Comparison of ENCODE assay signal across 8 cellular contexts in the genomic region with DNA sequence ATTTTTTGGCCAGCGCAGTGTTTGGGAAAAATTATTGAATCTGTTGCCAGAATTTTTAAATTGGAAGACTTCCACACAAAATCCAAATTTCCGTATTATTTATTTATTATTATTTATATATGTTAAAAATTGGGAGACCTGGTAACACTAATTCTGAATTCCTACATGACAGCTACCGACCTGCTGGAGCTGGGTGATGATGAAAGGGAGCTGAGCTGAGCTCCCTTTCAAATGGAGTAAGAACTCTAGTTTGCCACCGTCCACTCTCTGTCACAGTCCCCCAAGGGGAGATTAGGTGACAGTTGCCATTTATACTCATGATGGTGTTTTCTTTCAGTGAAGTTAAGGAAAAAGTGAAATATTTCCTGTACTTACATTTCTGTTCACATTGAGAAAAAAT. TPM values are rescaled to one million over a fixed set of nuclear protein-coding genes. Genes with fewer than 3 reads are reported as not detected.
A peak's percentile ranks its signal among the peaks of the same experiment; 100 is the strongest.
DNase-seq lines count a peak whose midpoint lies in the region; ATAC-seq and FAIRE-seq lines count a peak whose summit lies in the region.

No MANE protein-coding gene starts in this region.

- H3K4me1 ChIP-seq in GM23248 (ENCODE audit: insufficient read depth) (peaks cover 13% of the 10 kb centered on the region), SJCRH30 (peaks cover 5% of the 10 kb centered on the region; the same call in 1 of the 2 replicates), skeletal muscle tissue (ENCODE audit: control insufficient read depth in 3 of 3, insufficient read depth in 3 of 3, low read length in 3 of 3) (peaks cover 7 to 35% (median 26%) of the 10 kb centered on the region in 3 donors)

- H3K27ac ChIP-seq in GM23248 (no peak overlapping the region), SJCRH30 (no peak overlapping the region), skeletal muscle tissue (ENCODE audit: low read depth, low read length) (no peak overlapping the region)

- 4% methylated on average over 4 of the region's 4 CpGs for WGBS in GM23248 (ENCODE audit: low coverage in 1 of 2, low lambda C conversion rate in 2 of 2, missing lambda C conversion rate in 2 of 2), 2 experiments

- no peaks in the 10 kb centered on the region for H3K9me3 ChIP-seq in GM23248 (ENCODE audit: low read depth)
- H3K9me3 ChIP-seq in SJCRH30 (replicated peaks) = peaks cover 5% of the 10 kb centered on the region; the same call in 1 of the 2 replicates
- no peaks in the 10 kb centered on the region for H3K9me3 ChIP-seq in skeletal muscle tissue (ENCODE audit: control insufficient read depth in 3 of 3, low read length in 3 of 3)

- peak overlapping the region; percentile 92 for H3K9ac ChIP-seq in GM23248
- peak overlapping the region in 2 of 3 donors; percentile 86 to 87 for H3K9ac ChIP-seq in skeletal muscle tissue (ENCODE audit: low read depth in 1 of 3, low read length in 3 of 3)

- no peaks in the 10 kb centered on the region for H3K27me3 ChIP-seq in GM23248 (replicated peaks; ENCODE audit: insufficient read depth)
- H3K27me3 ChIP-seq in SJCRH30 = no peaks in the 10 kb centered on the region
- H3K27me3 ChIP-seq in skeletal muscle tissue (ENCODE audit: control insufficient read depth in 3 of 3, insufficient read depth in 3 of 3, low read length in 3 of 3) = no peaks in the 10 kb centered on the region

- H3K4me3 ChIP-seq in GM23248 = peak overlapping the region; percentile 99
- peak overlapping the region; percentile 93 for H3K4me3 ChIP-seq in SJCRH30
- H3K4me3 ChIP-seq in skeletal muscle tissue (ENCODE audit: low read length in 3 of 3) = peak overlapping the region; percentile 80 to 89 (median 86)

- no peak for FAIRE-seq in frontal cortex (lab: Jason Lieb, UNC)

- H3K9me2 ChIP-seq in GM23248 (ENCODE audit: insufficient read depth) = no peaks in the 10 kb centered on the region

- H3K4me2 ChIP-seq in GM23248 (ENCODE audit: unreplicated experiment) = peak overlapping the region; percentile 89

- in situ Hi-C loops in GM23248 (cut with MboI) = no loop called here

- no peak for ATAC-seq in GM18861 (IDR thresholded peaks at IDR 0.05; ENCODE audit: unreplicated experiment)

- DNase-seq in GM23248 = peak; percentile 36
- no peak for DNase-seq in SJCRH30
- DNase-seq in frontal cortex (ENCODE audit: low spot score in 2 of 2) = peak; percentile 34 to 47
- no peak for DNase-seq in iPS-NIHi11 (ENCODE audit: low spot score)
- DNase-seq in stimulated activated CD4-positive, alpha-beta T cell treated with anti-CD3 and anti-CD28 coated beads, Interleukin-15, amount 100 ng/mL, for 24 hours = no peak
- DNase-seq in NCI-H446 treated with DMSO at 0.1 percent for 48 hours (lab: John Stamatoyannopoulos, UW) = no peak

- H3K36me3 ChIP-seq in GM23248 (ENCODE audit: low read depth) = no peaks in the 10 kb centered on the region
- H3K36me3 ChIP-seq in SJCRH30 = no peaks in the 10 kb centered on the region
- no peaks in the 10 kb centered on the region for H3K36me3 ChIP-seq in skeletal muscle tissue (ENCODE audit: control insufficient read depth in 3 of 3, insufficient read depth in 3 of 3, low read length in 3 of 3)

- H4K20me1 ChIP-seq in GM23248 (ENCODE audit: insufficient read depth) = peaks cover 2% of the 10 kb centered on the region; the same call in 1 of the 2 replicates

- no peaks in the 10 kb centered on the region for H3F3A ChIP-seq in GM23248 (ENCODE audit: insufficient read depth)

- no peak overlapping the region for H2AFZ ChIP-seq in GM23248

- H3K79me2 ChIP-seq in GM23248 (ENCODE audit: insufficient read depth) = peaks cover 60% of the 10 kb centered on the region

RNA-seq across cellular contexts. Expression of gene CRTC3, which starts 1.4 kb away (rescaled TPM):
- 15.7 and 18.6 TPM in 2 replicates for total RNA-seq in GM23248 (2014; rRNA removed; shearing (Covaris generic))
- 16.9 and 18.1 TPM in 2 replicates for polyA plus RNA-seq in GM23248 (2016; fragmentation: Nextera tagmentation; extraction: Ambion mirVana)
- 13.4 and 15.5 TPM in 2 replicates for total RNA-seq in SJCRH30 (2014; rRNA removed; shearing (Covaris generic))
- total RNA-seq in frontal cortex (13.9 TPM), skeletal muscle tissue (23.0 TPM)

Comparison
In these comparisons a context has a peak if more than half of its experiments do, and no peak if none do; other contexts are left out.
1. DNase-seq: peak in GM23248 (single experiment) and frontal cortex (2 of 2); none in SJCRH30 (0 of 2), iPS-NIHi11 (single experiment), stimulated activated CD4-positive, alpha-beta T cell treated with anti-CD3 and anti-CD28 coated beads, Interleukin-15, amount 100 ng/mL, for 24 hours (single experiment) and NCI-H446 treated with DMSO at 0.1 percent for 48 hours (single experiment).
2. Peak in every context shown above with its lines, with median percentiles within 50 percentile points of each other: H3K4me3 ChIP-seq.